Comparison of ENCODE assay signal across 20 cellular contexts in the genomic region with DNA sequence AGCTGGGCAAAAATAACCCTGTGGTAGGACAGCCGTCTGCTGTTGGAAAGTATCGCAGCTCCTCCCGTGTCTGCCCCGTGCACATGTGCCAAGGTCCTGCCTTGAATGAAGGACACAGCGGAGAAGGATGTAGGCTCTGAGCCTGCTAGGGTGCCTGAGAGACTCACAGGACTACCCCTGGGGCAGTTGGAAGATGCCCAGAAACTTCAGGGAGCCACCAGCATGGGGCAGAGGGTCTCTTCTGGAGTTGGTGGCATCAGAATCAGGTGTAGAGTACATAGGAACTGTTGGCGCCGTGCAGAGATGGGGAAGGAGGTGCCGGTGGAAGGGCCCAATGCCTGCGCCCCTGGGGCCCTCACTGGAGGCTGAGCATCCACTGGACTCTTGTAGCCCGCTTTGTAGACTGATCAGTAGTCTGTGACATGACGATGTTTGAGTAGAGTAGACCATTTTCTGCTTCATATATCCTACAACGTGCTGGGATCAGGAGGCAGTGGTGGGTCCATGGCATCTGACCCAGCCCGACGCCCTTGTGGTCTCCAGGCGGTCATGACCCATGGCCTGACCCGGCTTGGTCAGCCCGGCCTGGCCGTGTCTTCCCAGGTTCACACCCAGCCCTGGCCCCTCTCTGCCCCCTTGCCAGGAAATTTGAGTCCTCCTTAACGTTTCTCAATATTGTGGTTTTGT. TPM values are rescaled to one million over a fixed set of nuclear protein-coding genes. Genes with fewer than 3 reads are reported as not detected.
DNase-seq lines count a peak whose midpoint lies in the region; ATAC-seq and TF ChIP-seq lines count a peak whose summit lies in the region.
"Had no signal": no experiment of that assay in that cellular context is flagged by ENCODE, and none has a peak within 500 bp of the region (broad histone marks: within the 10 kb centered on the region; RNA-seq: fewer than 3 reads in every experiment).

No MANE protein-coding gene starts in this region.

- peak overlapping the region; percentile 46 for H3K27ac ChIP-seq in DOHH2 (ENCODE audit: low read depth, low read length)
- no peak overlapping the region for H3K27ac ChIP-seq in spleen
- H3K27ac ChIP-seq in CD8-positive, alpha-beta T cell (ENCODE audit: low read depth, low read length) = no peak overlapping the region
- H3K27ac ChIP-seq: KMS-11 had no signal

- DNase-seq in activated naive CD8-positive, alpha-beta T cell treated with anti-CD3 and anti-CD28 coated beads for 36 hours = no peak
- DNase-seq in glutamatergic neuron (peak; percentile 3), spleen (peak; percentile 75), AG08396 (ENCODE audit: low spot score) (no peak)
- DNase-seq in CD8-positive, alpha-beta T cell = no peak
- DNase-seq: CD4-positive, CD25-positive, alpha-beta regulatory T cell; DMS79; MM.1S; NCI-H1105; NCI-H1694; NCI-H2107; NCI-H2227 treated with DMSO at 0.1 percent for 48 hours; NCI-H524 had no signal

- H3K27ac Mint-ChIP-seq in activated naive CD8-positive, alpha-beta T cell = peak overlapping the region; percentile 41
- no peak overlapping the region for H3K27ac Mint-ChIP-seq in activated naive CD8-positive, alpha-beta T cell treated with anti-CD3 and anti-CD28 coated beads for 36 hours
- no peak overlapping the region for H3K27ac Mint-ChIP-seq in glutamatergic neuron (ENCODE audit: unreplicated experiment)
- no peak overlapping the region for H3K27ac Mint-ChIP-seq in CD8-positive, alpha-beta T cell

- H3K36me3 ChIP-seq in DOHH2 (ENCODE audit: control insufficient read depth, low read length) (peaks cover 21% of the 10 kb centered on the region), spleen (no peaks in the 10 kb centered on the region)
- no peaks in the 10 kb centered on the region for H3K36me3 ChIP-seq in CD8-positive, alpha-beta T cell (ENCODE audit: insufficient read depth, low read length)
- H3K36me3 ChIP-seq: HAP-1 had no signal

- TF ChIP-seq CTCF in DOHH2 (IDR thresholded peaks at IDR 0.05; ENCODE audit: low read depth, low read length, poor library complexity, severe bottlenecking) = no peak
- no peak for TF ChIP-seq CTCF in glutamatergic neuron (IDR thresholded peaks at IDR 0.05; ENCODE audit: partially characterized antibody, unreplicated experiment)
- TF ChIP-seq CTCF in spleen (IDR thresholded peaks at IDR 0.05 in 8 of 11, conservative IDR thresholded peaks at IDR 0.05 in 3 of 11) = no peak
- no peak for TF ChIP-seq CTCF in CD8-positive, alpha-beta T cell (IDR thresholded peaks at IDR 0.05)

- no peaks in the 10 kb centered on the region for H3K9me3 Mint-ChIP-seq in activated naive CD8-positive, alpha-beta T cell (ENCODE audit: low read depth)
- H3K9me3 Mint-ChIP-seq in activated naive CD8-positive, alpha-beta T cell treated with anti-CD3 and anti-CD28 coated beads for 36 hours = no peaks in the 10 kb centered on the region
- H3K9me3 Mint-ChIP-seq in glutamatergic neuron (ENCODE audit: unreplicated experiment) = peaks cover 5% of the 10 kb centered on the region
- no peaks in the 10 kb centered on the region for H3K9me3 Mint-ChIP-seq in CD8-positive, alpha-beta T cell

- H3K27me3 Mint-ChIP-seq in activated naive CD8-positive, alpha-beta T cell = no peaks in the 10 kb centered on the region
- no peaks in the 10 kb centered on the region for H3K27me3 Mint-ChIP-seq in activated naive CD8-positive, alpha-beta T cell treated with anti-CD3 and anti-CD28 coated beads for 36 hours
- peaks cover 6% of the 10 kb centered on the region for H3K27me3 Mint-ChIP-seq in glutamatergic neuron (ENCODE audit: unreplicated experiment)
- H3K27me3 Mint-ChIP-seq in CD8-positive, alpha-beta T cell (ENCODE audit: low read depth) = no peaks in the 10 kb centered on the region
- H3K27me3 Mint-ChIP-seq: CD4-positive, CD25-positive, alpha-beta regulatory T cell had no signal

- H3K79me2 ChIP-seq in DOHH2 (ENCODE audit: control insufficient read depth, low read length) = peaks cover 13% of the 10 kb centered on the region

- H3K4me3 ChIP-seq in DOHH2 (ENCODE audit: low read length) = peak overlapping the region; percentile 21; the same call in 1 of the 2 replicates
- no peak overlapping the region for H3K4me3 ChIP-seq in spleen
- no peak overlapping the region for H3K4me3 ChIP-seq in CD8-positive, alpha-beta T cell (ENCODE audit: low read depth, low read length)
- H3K4me3 ChIP-seq: HAP-1 had no signal

- H3K4me2 ChIP-seq in DOHH2 (ENCODE audit: low read length) = peak overlapping the region; percentile 100
- H3K4me2 ChIP-seq: KMS-11 had no signal

- no peak overlapping the region for H3K4me3 Mint-ChIP-seq in activated naive CD8-positive, alpha-beta T cell
- H3K4me3 Mint-ChIP-seq in activated naive CD8-positive, alpha-beta T cell treated with anti-CD3 and anti-CD28 coated beads for 36 hours = no peak overlapping the region
- H3K4me3 Mint-ChIP-seq in glutamatergic neuron (ENCODE audit: unreplicated experiment) = no peak overlapping the region
- H3K4me3 Mint-ChIP-seq in CD8-positive, alpha-beta T cell = no peak overlapping the region
- H3K4me3 Mint-ChIP-seq: CD4-positive, CD25-positive, alpha-beta regulatory T cell had no signal

- no peaks in the 10 kb centered on the region for H3K27me3 ChIP-seq in DOHH2 (ENCODE audit: control insufficient read depth, low read length)
- peaks cover 0 to 5% (median 0%) of the 10 kb centered on the region in 7 donors for H3K27me3 ChIP-seq in spleen (replicated peaks in 1 of 7)
- no peaks in the 10 kb centered on the region for H3K27me3 ChIP-seq in CD8-positive, alpha-beta T cell (ENCODE audit: insufficient read depth, low read length)

- peaks cover 92% of the 10 kb centered on the region for H3K4me1 ChIP-seq in DOHH2 (ENCODE audit: control insufficient read depth, low read length)
- H3K4me1 ChIP-seq in spleen = peaks cover 4 to 69% (median 21%) of the 10 kb centered on the region in 6 donors
- H3K4me1 ChIP-seq in CD8-positive, alpha-beta T cell (ENCODE audit: insufficient read depth, low read length) = peaks cover 35% of the 10 kb centered on the region

- intact Hi-C loops in spleen (cut with DNase I; ENCODE audit: low total_unique reads) = no loop called here
- intact Hi-C loops in CD8-positive, alpha-beta T cell (cut with DNase I, micrococcal nuclease) = loop anchor here in 1 of 2 experiments (10.0 kb wide), 1 partner anchor 1321 kb away; the partner anchor contains the start of gene PRXL2B

- CTCF ChIA-PET in CD8-positive, alpha-beta T cell (lab: Charles Lee) = interaction anchor here (0.8 kb wide), 1 partner anchor 452 kb away, joined by 3 read pairs; no protein-coding TSS in a partner anchor

- H3K9me3 ChIP-seq in DOHH2 (ENCODE audit: control insufficient read depth, insufficient read depth, low read length) (no peaks in the 10 kb centered on the region), spleen (no peaks in the 10 kb centered on the region)
- H3K9me3 ChIP-seq in CD8-positive, alpha-beta T cell (ENCODE audit: low read length) = no peaks in the 10 kb centered on the region
- H3K9me3 ChIP-seq: HAP-1 had no signal

- H3F3A ChIP-seq in DOHH2 (ENCODE audit: control insufficient read depth, insufficient read depth) = peaks cover 31% of the 10 kb centered on the region

- no peak for TF ChIP-seq POLR2A in spleen (IDR thresholded peaks at IDR 0.05)

- no peak for ATAC-seq in GM19351 (IDR thresholded peaks at IDR 0.05; ENCODE audit: unreplicated experiment)
- ATAC-seq in CD8-positive, alpha-beta T cell = no peak
- ATAC-seq: Panc1, Right ventricle myocardium inferior had no signal

- H3K9me2 ChIP-seq in DOHH2 (replicated peaks; ENCODE audit: control insufficient read depth, low read length) = no peaks in the 10 kb centered on the region

- H3K36me3 Mint-ChIP-seq in activated naive CD8-positive, alpha-beta T cell = no peaks in the 10 kb centered on the region
- H3K36me3 Mint-ChIP-seq in activated naive CD8-positive, alpha-beta T cell treated with anti-CD3 and anti-CD28 coated beads for 36 hours = peaks cover 2% of the 10 kb centered on the region
- H3K36me3 Mint-ChIP-seq in glutamatergic neuron (ENCODE audit: unreplicated experiment) = no peaks in the 10 kb centered on the region
- H3K36me3 Mint-ChIP-seq in CD8-positive, alpha-beta T cell = peaks cover 3% of the 10 kb centered on the region
- H3K36me3 Mint-ChIP-seq: CD4-positive, CD25-positive, alpha-beta regulatory T cell had no signal

- 78 to 91% (median 85%) methylated on average over 19 of the region's 19 CpGs for WGBS in spleen, 5 donors

- no peaks in the 10 kb centered on the region for H4K20me1 ChIP-seq in DOHH2 (ENCODE audit: control insufficient read depth, insufficient read depth, low read depth, low read length)

- POLR2A ChIA-PET in CD8-positive, alpha-beta T cell (lab: Charles Lee) = no interaction called here

- peaks cover 23% of the 10 kb centered on the region for H3K4me1 Mint-ChIP-seq in activated naive CD8-positive, alpha-beta T cell (ENCODE audit: low read depth)
- H3K4me1 Mint-ChIP-seq in activated naive CD8-positive, alpha-beta T cell treated with anti-CD3 and anti-CD28 coated beads for 36 hours = peaks cover 30% of the 10 kb centered on the region
- peaks cover 12% of the 10 kb centered on the region for H3K4me1 Mint-ChIP-seq in glutamatergic neuron (ENCODE audit: low read depth, unreplicated experiment)
- H3K4me1 Mint-ChIP-seq in CD8-positive, alpha-beta T cell (ENCODE audit: low read depth) = peaks cover 25% of the 10 kb centered on the region

RNA-seq across cellular contexts. Expression of gene C1orf174, which starts 5.3 kb away (rescaled TPM):
- total RNA-seq in activated naive CD8-positive, alpha-beta T cell treated with anti-CD3 and anti-CD28 coated beads for 36 hours = 10 to 100 TPM; 51.0 to 53.1 TPM
- total RNA-seq in glutamatergic neuron (ENCODE audit: unreplicated experiment) = 16.9 TPM
- total RNA-seq in spleen = 10 to 100 TPM; 19.7 to 34.5 (median 23.7) TPM
- polyA plus RNA-seq in spleen = 10 to 100 TPM; 14.9 to 24.2 (median 15.8) TPM
- 10 to 100 TPM; 19.1 to 20.9 TPM for total RNA-seq in CD8-positive, alpha-beta T cell

RNA-seq across cellular contexts. Expression of gene DFFB, which starts 48.1 kb away (rescaled TPM):
- total RNA-seq in activated naive CD8-positive, alpha-beta T cell treated with anti-CD3 and anti-CD28 coated beads for 36 hours = 10 to 100 TPM in 1 of 2 experiments, 1 to 10 TPM in 1; 8.8 to 11.1 TPM
- total RNA-seq in glutamatergic neuron (ENCODE audit: unreplicated experiment) = 16.4 TPM
- 10 to 100 TPM in 5 of 7 donors, 1 to 10 TPM in 2; 8.5 to 13.8 (median 12.1) TPM for total RNA-seq in spleen
- polyA plus RNA-seq in spleen = 10 to 100 TPM in 1 of 3 donors, 1 to 10 TPM in 2; 6.3 to 10.5 (median 8.7) TPM
- 1 to 10 TPM; 3.4 to 3.7 TPM for total RNA-seq in CD8-positive, alpha-beta T cell

RNA-seq across cellular contexts. Expression of gene CEP104, which starts 48.4 kb away (rescaled TPM):
- 10 to 100 TPM; 28.8 to 40.1 TPM for total RNA-seq in activated naive CD8-positive, alpha-beta T cell treated with anti-CD3 and anti-CD28 coated beads for 36 hours
- total RNA-seq in glutamatergic neuron (ENCODE audit: unreplicated experiment) (102 TPM), spleen (10 to 100 TPM; 26.4 to 49.4 (median 42.0) TPM)
- polyA plus RNA-seq in spleen = 1 to 10 TPM; 4.5 to 8.4 (median 5.3) TPM
- 10 to 100 TPM; 15.5 to 16.8 TPM for total RNA-seq in CD8-positive, alpha-beta T cell

Comparison
In these comparisons a context has a peak if more than half of its experiments do, and no peak if none do; other contexts are left out.
1. DNase-seq: peak in glutamatergic neuron (single experiment) and spleen (single experiment); none in activated naive CD8-positive, alpha-beta T cell treated with anti-CD3 and anti-CD28 coated beads for 36 hours (single experiment), AG08396 (single experiment) and CD8-positive, alpha-beta T cell (0 of 7).